2 cellular contexts compared by ENCODE assay signal in genomic region chr2:66496680-66497420, GRCh38.
TF ChIP-seq lines count a peak whose summit lies in the region.

No MANE protein-coding gene starts in this region.

TF ChIP-seq in liver, 16 proteins besides CTCF, POLR2A, EP300 and RAD21 (continued from another document):
- no peak for TF ChIP-seq MAX (IDR thresholded peaks at IDR 0.05)
- TF ChIP-seq FOXA2 (IDR thresholded peaks at IDR 0.05) = no peak
- TF ChIP-seq HNF4G (IDR thresholded peaks at IDR 0.05) = no peak

TF ChIP-seq in HepG2, 621 proteins besides CTCF, POLR2A, EP300 and RAD21:
- TF ChIP-seq ZBTB33 (CRISPR knock-in tag; IDR thresholded peaks at IDR 0.05) = no peak
TF ChIP-seq in HepG2: peak in this region for 0.
